In the genomic region with DNA sequence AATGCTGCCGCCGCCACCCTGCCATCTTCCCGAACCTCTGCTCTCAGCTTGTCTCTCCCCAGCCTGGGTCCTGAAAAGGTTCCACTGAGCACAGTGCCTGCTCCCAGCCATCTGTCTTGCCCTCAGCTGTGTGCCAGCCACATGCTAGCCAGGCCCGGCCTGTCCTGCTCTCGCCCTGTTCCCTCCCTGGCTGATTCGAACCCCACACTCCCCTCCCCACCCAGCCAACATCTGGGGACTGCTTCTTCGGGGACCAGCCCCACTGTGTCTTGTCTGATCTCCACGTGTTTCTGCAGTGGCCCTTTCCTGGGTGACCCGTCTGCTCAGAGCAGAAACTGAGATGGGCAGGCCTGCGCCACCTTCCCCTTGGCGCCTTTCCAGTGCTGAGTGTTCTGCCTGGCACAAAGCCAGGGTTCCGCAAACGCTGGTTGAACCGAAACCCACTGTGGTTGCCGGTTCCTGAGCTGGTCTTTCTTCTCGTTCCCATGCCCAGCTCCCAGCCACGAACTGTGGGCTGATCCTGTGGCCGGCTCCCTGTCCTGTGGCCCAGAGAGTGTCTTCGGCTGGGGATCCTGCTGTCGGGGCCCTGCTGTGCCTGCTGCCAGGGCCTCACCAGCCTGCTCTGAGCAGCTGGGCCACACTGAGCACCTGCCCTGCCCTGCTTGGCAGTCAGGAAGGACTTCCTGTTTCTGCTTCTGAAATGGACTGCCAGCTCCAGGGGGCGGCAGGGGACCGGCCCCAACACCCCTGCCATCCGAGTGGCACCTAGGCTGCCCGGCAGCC, we compare ENCODE assay signal across 8 cellular contexts.
DNase-seq lines count a peak whose midpoint lies in the region; ATAC-seq lines count a peak whose summit lies in the region.

No MANE protein-coding gene starts in this region.

- no peak overlapping the region for H3K4me3 ChIP-seq in muscle layer of duodenum (ENCODE audit: low read depth in 1 of 2, low read length in 2 of 2)

- no peaks in the 10 kb centered on the region for H3K9me3 ChIP-seq in muscle layer of duodenum (ENCODE audit: control insufficient read depth in 1 of 2, low read length in 2 of 2)

- peak; percentile 35 for ATAC-seq in GM18909 (IDR thresholded peaks at IDR 0.05; ENCODE audit: poor library complexity, unreplicated experiment)

- peak; percentile 78 for DNase-seq in NCI-H1092 treated with DMSO at 0.1 percent for 48 hours (lab: John Stamatoyannopoulos, UW)
- peak; percentile 44 for DNase-seq in activated CD4-positive, CD25-positive, alpha-beta regulatory T cell treated with anti-CD3 and anti-CD28 coated beads, Interleukin-2, amount 50 U/mL, for 16 hours (ENCODE audit: low read depth, low spot score)
- DNase-seq in central memory CD4-positive, alpha-beta T cell = peak; percentile 77
- DNase-seq in stimulated activated CD8-positive, alpha-beta memory T cell treated with anti-CD3 and anti-CD28 coated beads, Interleukin-7, amount 100 ng/mL, for 1 hour (ENCODE audit: low read depth in 2 of 2) = peak; percentile 39 to 63
- DNase-seq in kidney glomerular epithelial cell (lab: John Stamatoyannopoulos, UW) = no peak
- DNase-seq in H4 (ENCODE audit: low spot score) = no peak

- H3K4me1 ChIP-seq in muscle layer of duodenum (ENCODE audit: control insufficient read depth in 1 of 2, insufficient read depth in 2 of 2, low read length in 2 of 2) = peaks cover 12 to 16% of the 10 kb centered on the region in 2 donors

- H3K36me3 ChIP-seq in muscle layer of duodenum (ENCODE audit: control insufficient read depth in 1 of 2, insufficient read depth in 2 of 2, low read length in 2 of 2) = no peaks in the 10 kb centered on the region

- peak overlapping the region; percentile 77 for H3K27ac ChIP-seq in muscle layer of duodenum (ENCODE audit: low read length)

- H3K27me3 ChIP-seq in muscle layer of duodenum (ENCODE audit: low read depth, low read length) = no peaks in the 10 kb centered on the region

Comparison
In these comparisons a context has a peak if more than half of its experiments do, and no peak if none do; other contexts are left out.
1. DNase-seq: peak in NCI-H1092 treated with DMSO at 0.1 percent for 48 hours (single experiment), activated CD4-positive, CD25-positive, alpha-beta regulatory T cell treated with anti-CD3 and anti-CD28 coated beads, Interleukin-2, amount 50 U/mL, for 16 hours (single experiment), central memory CD4-positive, alpha-beta T cell (single experiment) and stimulated activated CD8-positive, alpha-beta memory T cell treated with anti-CD3 and anti-CD28 coated beads, Interleukin-7, amount 100 ng/mL, for 1 hour (2 of 2); none in kidney glomerular epithelial cell (single experiment) and H4 (single experiment).